ENCODE assay signal across 26 cellular contexts in genomic region chr3:104977719-104978118, GRCh38.
"Had no signal": no experiment of that assay in that cellular context is flagged by ENCODE, and none has a peak within 500 bp of the region (broad histone marks: within the 10 kb centered on the region; RNA-seq: fewer than 3 reads in every experiment).

No MANE protein-coding gene starts in this region.

- DNase-seq: colonic mucosa; cortex of kidney; dermis blood vessel endothelial cell; dorsolateral prefrontal cortex; effector CD4-positive, alpha-beta T cell; effector CD8-positive, alpha-beta T cell; effector memory CD4-positive, alpha-beta T cell; effector memory CD8-positive, alpha-beta T cell; endodermal cell; erythroblast; esophagus squamous epithelium; foreskin fibroblast; foreskin keratinocyte; foreskin melanocyte; gastrocnemius medialis; glutamatergic neuron; head of caudate nucleus; heart left ventricle; heart right ventricle had no signal

- H3K4me1 ChIP-seq: colonic mucosa, esophagus muscularis mucosa, esophagus squamous epithelium, foreskin keratinocyte, gastrocnemius medialis, gastroesophageal sphincter, heart left ventricle, heart right ventricle had no signal

- FAIRE-seq: endometrium, endothelial cell of umbilical vein had no signal

- H3K27me3 ChIP-seq: colonic mucosa, dorsolateral prefrontal cortex, esophagus muscularis mucosa, esophagus squamous epithelium, foreskin keratinocyte, gastrocnemius medialis, gastroesophageal sphincter, heart left ventricle, heart right ventricle had no signal

- H3K27ac ChIP-seq: colonic mucosa, coronary artery, dorsolateral prefrontal cortex, epithelial cell of prostate, esophagus muscularis mucosa, esophagus squamous epithelium, foreskin keratinocyte, gastrocnemius medialis, gastroesophageal sphincter, heart left ventricle, heart right ventricle had no signal

- ATAC-seq: effector memory CD8-positive, alpha-beta T cell; esophagus mucosa; foreskin keratinocyte; gastrocnemius medialis; gastroesophageal sphincter; heart left ventricle; heart right ventricle had no signal

- H3K4me3 ChIP-seq: colonic mucosa, coronary artery, dorsolateral prefrontal cortex, esophagus muscularis mucosa, esophagus squamous epithelium, gastrocnemius medialis, gastroesophageal sphincter, heart left ventricle, heart right ventricle had no signal

- H3K36me3 ChIP-seq: colonic mucosa, esophagus muscularis mucosa, esophagus squamous epithelium, gastrocnemius medialis, gastroesophageal sphincter, heart left ventricle, heart right ventricle had no signal

- H3K9me3 ChIP-seq: colonic mucosa, esophagus squamous epithelium, gastrocnemius medialis had no signal
